ENCODE assay signal across 25 cellular contexts in genomic region chr12:89343127-89343526, GRCh38. TPM values are rescaled to one million over a fixed set of nuclear protein-coding genes. Genes with fewer than 3 reads are reported as not detected.
A peak's percentile ranks its signal among the peaks of the same experiment; 100 is the strongest.
DNase-seq lines count a peak whose midpoint lies in the region; ATAC-seq and TF ChIP-seq lines count a peak whose summit lies in the region.
"Had no signal": no experiment of that assay in that cellular context is flagged by ENCODE, and none has a peak within 500 bp of the region (broad histone marks: within the 10 kb centered on the region; RNA-seq: fewer than 3 reads in every experiment).

No MANE protein-coding gene starts in this region.

- H3K27me3 Mint-ChIP-seq in stimulated activated naive B cell treated with anti-CD40 and anti-IgM and Interleukin-4, amounts not matched to agents 10 μg/mL and 1 μg/mL and 100 μg/mL, for 72 hours, result peaks cover 0 to 6% of the 10 kb centered on the region in 2 donors
- H3K27me3 Mint-ChIP-seq in effector memory CD8-positive, alpha-beta T cell, result no peaks in the 10 kb centered on the region

- TF ChIP-seq CTCF in coronary artery (IDR thresholded peaks at IDR 0.05), result no peak

- peak overlapping the region in 1 of 2 donors; percentile 73 for H3K27ac ChIP-seq in coronary artery
- H3K27ac ChIP-seq: breast epithelium, C4-2B, stomach had no signal

- H3K36me3 Mint-ChIP-seq in stimulated activated naive B cell treated with anti-CD40 and anti-IgM and Interleukin-4, amounts not matched to agents 10 μg/mL and 1 μg/mL and 100 μg/mL, for 72 hours, result peaks cover 0 to 3% of the 10 kb centered on the region in 2 donors
- H3K36me3 Mint-ChIP-seq in effector memory CD8-positive, alpha-beta T cell (ENCODE audit: insufficient read depth), result no peaks in the 10 kb centered on the region

- no peaks in the 10 kb centered on the region for H3K27me3 ChIP-seq in MG63
- H3K27me3 ChIP-seq: breast epithelium, gastroesophageal sphincter, stomach had no signal

- no peaks in the 10 kb centered on the region for H3K9me3 Mint-ChIP-seq in stimulated activated naive B cell treated with anti-CD40 and anti-IgM and Interleukin-4, amounts not matched to agents 10 μg/mL and 1 μg/mL and 100 μg/mL, for 72 hours
- H3K9me3 Mint-ChIP-seq in effector memory CD8-positive, alpha-beta T cell, result no peaks in the 10 kb centered on the region
- H3K9me3 Mint-ChIP-seq: GM23338; T-helper 1 cell treated with Interleukin-12 subunit alpha and Interleukin-12 subunit beta and Interleukin-4 antibody, amounts not matched to agents 30 μg/mL and 1 μg/mL, for 36 hours had no signal

- H3K4me3 ChIP-seq in MG63, result no peak overlapping the region
- no peak overlapping the region for H3K4me3 ChIP-seq in coronary artery
- H3K4me3 ChIP-seq: breast epithelium, gastroesophageal sphincter, GM23338, stomach had no signal

- H3K27ac Mint-ChIP-seq in stimulated activated naive B cell treated with anti-CD40 and anti-IgM and Interleukin-4, amounts not matched to agents 10 μg/mL and 1 μg/mL and 100 μg/mL, for 72 hours, result peak overlapping the region; percentile 28
- no peak overlapping the region for H3K27ac Mint-ChIP-seq in effector memory CD8-positive, alpha-beta T cell
- H3K27ac Mint-ChIP-seq: GM23338; T-helper 1 cell treated with Interleukin-12 subunit alpha and Interleukin-12 subunit beta and Interleukin-4 antibody, amounts not matched to agents 30 μg/mL and 1 μg/mL, for 36 hours had no signal

- H3K4me3 Mint-ChIP-seq in stimulated activated naive B cell treated with anti-CD40 and anti-IgM and Interleukin-4, amounts not matched to agents 10 μg/mL and 1 μg/mL and 100 μg/mL, for 72 hours, result no peak overlapping the region
- H3K4me3 Mint-ChIP-seq in effector memory CD8-positive, alpha-beta T cell, result no peak overlapping the region
- H3K4me3 Mint-ChIP-seq: GM23338; T-helper 1 cell treated with Interleukin-12 subunit alpha and Interleukin-12 subunit beta and Interleukin-4 antibody, amounts not matched to agents 30 μg/mL and 1 μg/mL, for 36 hours had no signal

- DNase-seq in MG63 (peak; percentile 79), coronary artery (ENCODE audit: low spot score) (peak; percentile 94), iris pigment epithelial cell (ENCODE audit: low read depth) (peak; percentile 28), epidermal melanocyte (ENCODE audit: insufficient read length, low spot score) (no peak), hepatic stellate cell (ENCODE audit: low spot score) (no peak)
- DNase-seq in stimulated activated naive B cell treated with anti-CD40 and anti-IgM and Interleukin-4, amounts not matched to agents 10 μg/mL and 1 μg/mL and 100 μg/mL, for 72 hours, result no peak
- DNase-seq in effector memory CD8-positive, alpha-beta T cell, result no peak
- DNase-seq: activated CD4-positive, CD25-positive, alpha-beta regulatory T cell; activated naive CD4-positive, alpha-beta T cell; DND-41; effector memory CD4-positive, alpha-beta T cell; midbrain; NCI-H146; NCI-H226; NK-92 treated with Interleukin-12 subunit alpha and Interleukin-12 subunit beta, amount 100 ng/mL, for 24 hours; occipital lobe; SHP77; stimulated activated CD4-positive, alpha-beta T cell treated with anti-CD3 and anti-CD28 coated beads, Interleukin-12 subunit alpha, Interleukin-12 subunit beta, amount 100 ng/mL, for 4 hours; stomach had no signal

- H3K9me3 ChIP-seq in MG63, result no peaks in the 10 kb centered on the region
- H3K9me3 ChIP-seq: breast epithelium, gastroesophageal sphincter, stomach had no signal

- ATAC-seq in stimulated activated naive B cell treated with anti-CD40 and anti-IgM and Interleukin-4, amounts not matched to agents 10 μg/mL and 1 μg/mL and 100 μg/mL, for 72 hours (replicated peaks), result no peak
- no peak for ATAC-seq in GM21576 (IDR thresholded peaks at IDR 0.05; ENCODE audit: unreplicated experiment)
- ATAC-seq in effector memory CD8-positive, alpha-beta T cell (replicated peaks), result no peak
- ATAC-seq: gastroesophageal sphincter, GM23338 had no signal

- H3K4me1 Mint-ChIP-seq in stimulated activated naive B cell treated with anti-CD40 and anti-IgM and Interleukin-4, amounts not matched to agents 10 μg/mL and 1 μg/mL and 100 μg/mL, for 72 hours, result peaks cover 26 to 54% of the 10 kb centered on the region in 2 donors
- H3K4me1 Mint-ChIP-seq in effector memory CD8-positive, alpha-beta T cell (ENCODE audit: low read depth in 2 of 2), result peaks cover 22 to 34% of the 10 kb centered on the region in 2 donors

- H3K36me3 ChIP-seq in MG63, result peaks cover 9% of the 10 kb centered on the region
- H3K36me3 ChIP-seq: breast epithelium had no signal

RNA-seq across cellular contexts. Expression of gene DUSP6, which starts 9.2 kb away (rescaled TPM):
- total RNA-seq in MG63 (2014; rRNA removed; shearing (Covaris generic); ENCODE audit: low replicate concordance), result 19.5 and 43.9 TPM in 2 replicates

Comparison
In these comparisons a context has a peak if more than half of its experiments do, and no peak if none do; other contexts are left out.
1. DNase-seq: peak in MG63 (single experiment), coronary artery (single experiment) and iris pigment epithelial cell (single experiment); none in stimulated activated naive B cell treated with anti-CD40 and anti-IgM and Interleukin-4, amounts not matched to agents 10 μg/mL and 1 μg/mL and 100 μg/mL, for 72 hours (single experiment), epidermal melanocyte (single experiment), hepatic stellate cell (single experiment) and effector memory CD8-positive, alpha-beta T cell (0 of 3).